Comparison of ENCODE assay signal across 37 cellular contexts in genomic region chr16:22016927-22017326, GRCh38. TPM values are rescaled to one million over a fixed set of nuclear protein-coding genes. Genes with fewer than 3 reads are reported as not detected.
"Had no signal": no experiment of that assay in that cellular context is flagged by ENCODE, and none has a peak within 500 bp of the region (broad histone marks: within the 10 kb centered on the region; RNA-seq: fewer than 3 reads in every experiment).

No MANE protein-coding gene starts in this region.

- H3K4me1 ChIP-seq: ascending aorta, neural progenitor cell, parathyroid adenoma, thyroid gland had no signal

- DNase-seq: activated CD4-positive, alpha-beta memory T cell treated with anti-CD3 and anti-CD28 coated beads for 36 hours; activated CD4-positive, alpha-beta T cell treated with anti-CD3 and anti-CD28 coated beads, Interleukin-2, amount 10 ng/mL, durations not matched to agents 24 days and 14 days; activated CD4-positive, CD25-positive, alpha-beta regulatory T cell treated with anti-CD3 and anti-CD28 coated beads, Interleukin-2, amount 50 U/mL, for 72 hours; activated CD8-positive, alpha-beta memory T cell treated with anti-CD3 and anti-CD28 coated beads, Interleukin-2, amount 50 U/mL, for 48 hours; activated T-cell treated with anti-CD3 and anti-CD28 coated beads, Interleukin-2, amount 50 U/mL, for 4 hours; dorsolateral prefrontal cortex; effector memory CD4-positive, alpha-beta T cell; erythroblast; heart left ventricle; hypothalamus; immature natural killer cell; kidney glomerular epithelial cell; lower lobe of right lung; mesendoderm; natural killer cell; occipital lobe; psoas muscle; stimulated activated CD4-positive, alpha-beta T cell treated with anti-CD3 and anti-CD28 coated beads, Interleukin-15, amount 100 ng/mL, for 24 hours; stimulated activated CD4-positive, alpha-beta T cell treated with anti-CD3 and anti-CD28 coated beads, Interleukin-2, amount 100 ng/mL, for 24 hours; stimulated activated naive B cell treated with anti-CD40 and anti-IgM and Interleukin-4, amounts not matched to agents 10 μg/mL and 1 μg/mL and 100 μg/mL, for 72 hours; stomach; T-helper 2 cell; thyroid gland; upper lobe of left lung had no signal

- H3K27ac ChIP-seq: ascending aorta, coronary artery, dorsolateral prefrontal cortex, heart left ventricle, lower lobe of right lung, neural progenitor cell, parathyroid adenoma, psoas muscle, stomach, thyroid gland, upper lobe of left lung, vagina had no signal

- H3K9me3 Mint-ChIP-seq: activated CD4-positive, alpha-beta memory T cell treated with anti-CD3 and anti-CD28 coated beads for 36 hours; activated CD4-positive, alpha-beta T cell treated with anti-CD3 and anti-CD28 coated beads, Interleukin-2, amount 10 ng/mL, durations not matched to agents 24 days and 14 days; activated T-cell treated with anti-CD3 and anti-CD28 coated beads, Interleukin-2, amount 50 U/mL, for 4 hours; activated T-helper 2 cell treated with anti-CD3 and anti-CD28 coated beads, Interferon-gamma antibody, Interleukin-2, Interleukin-4, amounts not matched to agents 10 μg/mL and 5 μg/mL and 100 μg/mL, durations not matched to agents 14 hours and 24 hours and 36 hours; brain; immature natural killer cell; natural killer cell; neural progenitor cell; stimulated activated naive B cell treated with anti-CD40 and anti-IgM and Interleukin-4, amounts not matched to agents 10 μg/mL and 1 μg/mL and 100 μg/mL, for 72 hours had no signal

- H3K4me3 ChIP-seq: ascending aorta, coronary artery, dorsolateral prefrontal cortex, heart left ventricle, lower lobe of right lung, neural progenitor cell, psoas muscle, stomach, thyroid gland, upper lobe of left lung, vagina had no signal

- H3K27me3 Mint-ChIP-seq: activated CD4-positive, alpha-beta memory T cell treated with anti-CD3 and anti-CD28 coated beads for 36 hours; activated CD4-positive, alpha-beta T cell treated with anti-CD3 and anti-CD28 coated beads, Interleukin-2, amount 10 ng/mL, durations not matched to agents 24 days and 14 days; activated naive CD8-positive, alpha-beta T cell; brain; stimulated activated naive B cell treated with anti-CD40 and anti-IgM and Interleukin-4, amounts not matched to agents 10 μg/mL and 1 μg/mL and 100 μg/mL, for 72 hours had no signal

- H3K4me2 ChIP-seq: neural progenitor cell had no signal

- H3K4me3 Mint-ChIP-seq: activated CD4-positive, alpha-beta memory T cell treated with anti-CD3 and anti-CD28 coated beads for 36 hours; activated CD4-positive, alpha-beta T cell treated with anti-CD3 and anti-CD28 coated beads, Interleukin-2, amount 10 ng/mL, durations not matched to agents 24 days and 14 days; activated naive CD8-positive, alpha-beta T cell; activated T-cell treated with anti-CD3 and anti-CD28 coated beads, Interleukin-2, amount 50 U/mL, for 4 hours; brain; immature natural killer cell; natural killer cell; neural progenitor cell; stimulated activated naive B cell treated with anti-CD40 and anti-IgM and Interleukin-4, amounts not matched to agents 10 μg/mL and 1 μg/mL and 100 μg/mL, for 72 hours had no signal

- H3K9me3 ChIP-seq: ascending aorta, heart left ventricle, lower lobe of right lung, psoas muscle, stomach, thyroid gland, upper lobe of left lung, vagina had no signal

- H2AFZ ChIP-seq: neural progenitor cell, parathyroid adenoma had no signal

- ATAC-seq: activated T-cell treated with anti-CD3 and anti-CD28 coated beads, Interleukin-2, amount 50 U/mL, for 4 hours; heart left ventricle; left lobe of liver; lower lobe of right lung; natural killer cell; psoas muscle; stimulated activated naive B cell treated with anti-CD40 and anti-IgM and Interleukin-4, amounts not matched to agents 10 μg/mL and 1 μg/mL and 100 μg/mL, for 72 hours had no signal

- H3K4me1 Mint-ChIP-seq: neural progenitor cell had no signal

- H3K9ac ChIP-seq: neural progenitor cell, parathyroid adenoma had no signal

- H3K36me3 Mint-ChIP-seq: activated CD4-positive, alpha-beta memory T cell treated with anti-CD3 and anti-CD28 coated beads for 36 hours; activated naive CD8-positive, alpha-beta T cell; brain; immature natural killer cell; natural killer cell; neural progenitor cell had no signal

- H3K36me3 ChIP-seq: ascending aorta, heart left ventricle, lower lobe of right lung, neural progenitor cell, stomach, thyroid gland, upper lobe of left lung, vagina had no signal

- H3K27me3 ChIP-seq: ascending aorta, dorsolateral prefrontal cortex, heart left ventricle, neural progenitor cell, stomach, thyroid gland, upper lobe of left lung, vagina had no signal

- H3K27ac Mint-ChIP-seq: activated CD4-positive, alpha-beta memory T cell treated with anti-CD3 and anti-CD28 coated beads for 36 hours; activated CD4-positive, alpha-beta T cell treated with anti-CD3 and anti-CD28 coated beads, Interleukin-2, amount 10 ng/mL, durations not matched to agents 24 days and 14 days; activated naive CD8-positive, alpha-beta T cell; activated T-helper 2 cell treated with anti-CD3 and anti-CD28 coated beads, Interferon-gamma antibody, Interleukin-2, Interleukin-4, amounts not matched to agents 10 μg/mL and 5 μg/mL and 100 μg/mL, durations not matched to agents 14 hours and 24 hours and 36 hours; immature natural killer cell; natural killer cell; neural progenitor cell; stimulated activated naive B cell treated with anti-CD40 and anti-IgM and Interleukin-4, amounts not matched to agents 10 μg/mL and 1 μg/mL and 100 μg/mL, for 72 hours had no signal

RNA-seq across cellular contexts. Expression of gene PDZD9, which starts 16.0 kb away (rescaled TPM):
- total RNA-seq: activated CD4-positive, alpha-beta memory T cell treated with anti-CD3 and anti-CD28 coated beads for 36 hours; activated CD4-positive, alpha-beta T cell treated with anti-CD3 and anti-CD28 coated beads, Interleukin-2, amount 10 ng/mL, durations not matched to agents 24 days and 14 days; activated T-cell treated with anti-CD3 and anti-CD28 coated beads, Interleukin-2, amount 50 U/mL, for 4 hours; activated T-helper 2 cell treated with anti-CD3 and anti-CD28 coated beads, Interferon-gamma antibody, Interleukin-2, Interleukin-4, amounts not matched to agents 10 μg/mL and 5 μg/mL and 100 μg/mL, durations not matched to agents 14 hours and 24 hours and 36 hours; ascending aorta; cardiac septum; cerebellum; fibroblast of lung; fibroblast of villous mesenchyme; heart left ventricle; left lobe of liver; lower lobe of right lung; natural killer cell; occipital lobe; psoas muscle; stomach; thyroid gland; upper lobe of left lung; vagina had no signal
- polyA plus RNA-seq: fibroblast of lung, heart left ventricle, immature natural killer cell, stomach had no signal
